ENCODE assay signal across 19 cellular contexts in the genomic region with DNA sequence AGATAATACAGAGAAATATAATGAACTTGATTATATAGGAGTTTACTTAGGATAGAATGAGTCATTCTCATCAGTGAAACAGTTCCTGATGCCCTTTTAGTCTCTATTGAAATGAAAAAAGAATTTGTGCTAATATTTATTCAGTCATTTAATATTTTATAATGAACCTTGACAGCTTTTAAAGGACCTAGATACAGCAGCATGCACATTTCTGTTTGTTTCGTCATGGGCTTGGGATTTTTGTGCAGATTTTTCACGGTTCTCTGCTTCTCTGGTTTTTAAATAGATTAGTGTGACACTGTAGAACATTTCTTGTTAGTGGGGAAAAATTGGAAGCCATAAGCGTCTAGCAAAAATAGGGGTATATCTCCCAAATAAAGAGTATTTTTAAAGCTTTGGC.
"Had no signal": no experiment of that assay in that cellular context is flagged by ENCODE, and none has a peak within 500 bp of the region (broad histone marks: within the 10 kb centered on the region; RNA-seq: fewer than 3 reads in every experiment).

No MANE protein-coding gene starts in this region.

- DNase-seq: activated B cell treated with CpG ODN at 0.5 μM for 24 hours; activated CD4-positive, alpha-beta T cell treated with anti-CD3 and anti-CD28 coated beads for 4 hours; activated CD8-positive, alpha-beta T cell treated with anti-CD3 and anti-CD28 coated beads for 36 hours; activated naive CD4-positive, alpha-beta T cell; activated naive CD8-positive, alpha-beta T cell treated with anti-CD3 and anti-CD28 coated beads for 36 hours; activated T-cell treated with anti-CD3 and anti-CD28 coated beads, Interleukin-2, amount 50 U/mL, for 1 hour; amygdala; effector CD8-positive, alpha-beta T cell; immature natural killer cell; left cardiac atrium; lower lobe of right lung; natural killer cell; pancreas; sigmoid colon; spleen; stimulated activated CD4-positive, alpha-beta T cell treated with anti-CD3 and anti-CD28 coated beads, Interleukin-4, amount 100 ng/mL, for 4 hours; tibial artery had no signal

- H3K36me3 ChIP-seq: esophagus muscularis mucosa, lower lobe of right lung, neutrophil, pancreas, sigmoid colon, spleen, tibial artery had no signal

- H3K4me1 ChIP-seq: lower lobe of right lung, pancreas, spleen, tibial artery had no signal

- H3K9me3 ChIP-seq: esophagus muscularis mucosa, lower lobe of right lung, neutrophil, pancreas, sigmoid colon, spleen, tibial artery had no signal

- H3K27me3 ChIP-seq: esophagus muscularis mucosa, neutrophil, pancreas, sigmoid colon, spleen, tibial artery had no signal

- H3K4me3 ChIP-seq: lower lobe of right lung, pancreas, sigmoid colon, spleen, tibial artery had no signal

- H3K27ac ChIP-seq: esophagus muscularis mucosa, lower lobe of right lung, pancreas, sigmoid colon, tibial artery had no signal
